8 cellular contexts compared by ENCODE assay signal in the genomic region with DNA sequence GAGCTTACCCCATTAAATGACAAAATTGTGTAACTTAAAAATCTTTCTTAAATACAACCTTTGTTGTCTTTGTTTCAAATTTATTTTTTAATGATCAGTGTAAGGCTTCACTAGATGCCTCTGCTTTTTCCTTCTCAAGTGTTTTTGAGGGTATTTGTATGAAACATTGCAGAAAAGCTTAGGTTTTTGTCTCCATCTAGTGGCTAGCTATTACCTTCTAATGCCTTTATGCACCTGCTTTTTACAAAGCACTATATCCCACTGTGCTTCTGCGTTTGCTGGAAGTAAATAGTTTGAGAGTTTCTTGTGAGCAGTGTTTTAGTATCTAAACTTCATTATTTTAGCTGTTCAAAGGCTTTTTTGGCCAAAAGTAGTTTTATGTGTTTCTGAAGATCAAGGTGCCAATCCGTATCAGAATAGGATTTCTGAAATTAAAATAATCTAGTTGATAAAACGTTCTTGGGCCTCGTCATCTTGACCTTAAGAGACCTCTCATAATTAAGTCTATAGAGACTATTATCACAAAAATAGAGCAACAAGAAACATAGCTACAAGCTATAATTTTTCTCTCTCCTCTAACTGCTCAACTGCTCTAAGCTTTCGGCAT. TPM values are rescaled to one million over a fixed set of nuclear protein-coding genes. Genes with fewer than 3 reads are reported as not detected.
DNase-seq lines count a peak whose midpoint lies in the region; ATAC-seq and TF ChIP-seq lines count a peak whose summit lies in the region.

No MANE protein-coding gene starts in this region.

- intact Hi-C loops in heart left ventricle (cut with DNase I) (loop anchor here in 8 of 10 donors (2.0 to 10.0 kb wide), 5 partner anchors 65 to 407 kb away; partner anchors contain the start of gene PROC (in 1 of the 8)), sigmoid colon (cut with DNase I) (no loop called here)

- H3K4me1 ChIP-seq in heart left ventricle (no peaks in the 10 kb centered on the region), sigmoid colon (no peaks in the 10 kb centered on the region)

- POLR2A ChIA-PET in WTC11 (lab: Charles Lee), result no interaction called here

- H3K9me3 ChIP-seq in heart left ventricle (peaks cover 0 to 8% (median 0%) of the 10 kb centered on the region in 12 donors), sigmoid colon (no peaks in the 10 kb centered on the region)

- H3K27me3 Mint-ChIP-seq in WTC11 (ENCODE audit: low read depth), result no peaks in the 10 kb centered on the region

- peak; percentile 39; the same call in 1 of the 2 replicates for TF ChIP-seq CTCF in WTC11 (IDR thresholded peaks at IDR 0.05)
- peak; percentile 35 to 73 (median 62) for TF ChIP-seq CTCF in heart left ventricle (IDR thresholded peaks at IDR 0.05)
- TF ChIP-seq CTCF in sigmoid colon (IDR thresholded peaks at IDR 0.05), result peak; percentile 33 to 66 (median 58)

- peaks cover 34% of the 10 kb centered on the region for H3K4me1 Mint-ChIP-seq in WTC11

- H3K27ac Mint-ChIP-seq in WTC11, result no peak overlapping the region

- H3K9me3 Mint-ChIP-seq in WTC11, result peaks cover 15% of the 10 kb centered on the region

- no peak overlapping the region for H3K4me3 ChIP-seq in heart left ventricle
- no peak overlapping the region for H3K4me3 ChIP-seq in sigmoid colon

- TF ChIP-seq EP300 in sigmoid colon (IDR thresholded peaks at IDR 0.05), result no peak

- H3K36me3 Mint-ChIP-seq in WTC11, result peaks cover 27% of the 10 kb centered on the region

- 54 to 65% (median 57%) methylated on average over 5 of the region's 5 CpGs for WGBS in heart left ventricle, 4 donors
- 67 to 72% methylated on average over 5 of the region's 5 CpGs for WGBS in sigmoid colon, 2 donors

- DNase-seq in AML-193 (lab: John Stamatoyannopoulos, UW) (peak; percentile 40 to 42), NCI-H2029 (lab: John Stamatoyannopoulos, UW) (peak; percentile 34), WTC11 (ENCODE audit: low spot score) (no peak), heart left ventricle (no peak), sigmoid colon (no peak), activated T-cell treated with anti-CD3 and anti-CD28 coated beads for 4 hours (no peak), NCI-H187 treated with DMSO at 0.1 percent for 48 hours (lab: John Stamatoyannopoulos, UW) (no peak)

- H3K36me3 ChIP-seq in heart left ventricle (peaks cover 0 to 46% (median 41%) of the 10 kb centered on the region in 9 donors), sigmoid colon (peaks cover 0 to 43% (median 23%) of the 10 kb centered on the region in 4 donors)

- peak; percentile 54 for ATAC-seq in GM18868 (IDR thresholded peaks at IDR 0.05; ENCODE audit: unreplicated experiment)
- peak; percentile 56 for ATAC-seq in WTC11
- ATAC-seq in heart left ventricle, result peak in 3 of 4 donors; percentile 34 to 74 (median 55)

- H3K27ac ChIP-seq in heart left ventricle (no peak overlapping the region), sigmoid colon (no peak overlapping the region)

- no peak for TF ChIP-seq POLR2A in heart left ventricle (IDR thresholded peaks at IDR 0.05)
- TF ChIP-seq POLR2A in sigmoid colon (IDR thresholded peaks at IDR 0.05), result no peak

- CTCF ChIA-PET in WTC11 (lab: Charles Lee), result interaction anchor here (0.6 to 2.9 kb wide), 25 partner anchors 13 to 282 kb away, joined by 3 to 21 read pairs (median 4); partner anchors contain the start of genes ERCC3 and IWS1

- H3K27me3 ChIP-seq in heart left ventricle (no peaks in the 10 kb centered on the region), sigmoid colon (no peaks in the 10 kb centered on the region)

- H3K4me3 Mint-ChIP-seq in WTC11, result no peak overlapping the region

TF ChIP-seq in WTC11, 78 proteins besides CTCF, POLR2A, EP300 and RAD21:
- TF ChIP-seq ZNF671 (CRISPR knock-in tag; IDR thresholded peaks at IDR 0.05) (no peak), TP53 (CRISPR knock-in tag; IDR thresholded peaks at IDR 0.05) (no peak), TCF7 (CRISPR knock-in tag; IDR thresholded peaks at IDR 0.05; ENCODE audit: low read depth) (no peak), USF2 (CRISPR knock-in tag; IDR thresholded peaks at IDR 0.05) (no peak), SOX15 (CRISPR knock-in tag; IDR thresholded peaks at IDR 0.05) (no peak), IRF2 (CRISPR knock-in tag; IDR thresholded peaks at IDR 0.05; ENCODE audit: borderline replicate concordance, low read depth) (no peak), ETV6 (CRISPR knock-in tag; IDR thresholded peaks at IDR 0.05) (no peak)
- TF ChIP-seq, protein P1, sequence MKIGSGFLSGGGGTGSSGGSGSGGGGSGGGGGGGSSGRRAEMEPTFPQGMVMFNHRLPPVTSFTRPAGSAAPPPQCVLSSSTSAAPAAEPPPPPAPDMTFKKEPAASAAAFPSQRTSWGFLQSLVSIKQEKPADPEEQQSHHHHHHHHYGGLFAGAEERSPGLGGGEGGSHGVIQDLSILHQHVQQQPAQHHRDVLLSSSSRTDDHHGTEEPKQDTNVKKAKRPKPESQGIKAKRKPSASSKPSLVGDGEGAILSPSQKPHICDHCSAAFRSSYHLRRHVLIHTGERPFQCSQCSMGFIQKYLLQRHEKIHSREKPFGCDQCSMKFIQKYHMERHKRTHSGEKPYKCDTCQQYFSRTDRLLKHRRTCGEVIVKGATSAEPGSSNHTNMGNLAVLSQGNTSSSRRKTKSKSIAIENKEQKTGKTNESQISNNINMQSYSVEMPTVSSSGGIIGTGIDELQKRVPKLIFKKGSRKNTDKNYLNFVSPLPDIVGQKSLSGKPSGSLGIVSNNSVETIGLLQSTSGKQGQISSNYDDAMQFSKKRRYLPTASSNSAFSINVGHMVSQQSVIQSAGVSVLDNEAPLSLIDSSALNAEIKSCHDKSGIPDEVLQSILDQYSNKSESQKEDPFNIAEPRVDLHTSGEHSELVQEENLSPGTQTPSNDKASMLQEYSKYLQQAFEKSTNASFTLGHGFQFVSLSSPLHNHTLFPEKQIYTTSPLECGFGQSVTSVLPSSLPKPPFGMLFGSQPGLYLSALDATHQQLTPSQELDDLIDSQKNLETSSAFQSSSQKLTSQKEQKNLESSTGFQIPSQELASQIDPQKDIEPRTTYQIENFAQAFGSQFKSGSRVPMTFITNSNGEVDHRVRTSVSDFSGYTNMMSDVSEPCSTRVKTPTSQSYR (CRISPR knock-in tag; IDR thresholded peaks at IDR 0.05), result no peak
- TF ChIP-seq, protein P2, sequence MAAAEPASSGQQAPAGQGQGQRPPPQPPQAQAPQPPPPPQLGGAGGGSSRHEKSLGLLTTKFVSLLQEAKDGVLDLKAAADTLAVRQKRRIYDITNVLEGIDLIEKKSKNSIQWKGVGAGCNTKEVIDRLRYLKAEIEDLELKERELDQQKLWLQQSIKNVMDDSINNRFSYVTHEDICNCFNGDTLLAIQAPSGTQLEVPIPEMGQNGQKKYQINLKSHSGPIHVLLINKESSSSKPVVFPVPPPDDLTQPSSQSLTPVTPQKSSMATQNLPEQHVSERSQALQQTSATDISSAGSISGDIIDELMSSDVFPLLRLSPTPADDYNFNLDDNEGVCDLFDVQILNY (CRISPR knock-in tag; IDR thresholded peaks at IDR 0.05), result no peak
- TF ChIP-seq, protein P3, sequence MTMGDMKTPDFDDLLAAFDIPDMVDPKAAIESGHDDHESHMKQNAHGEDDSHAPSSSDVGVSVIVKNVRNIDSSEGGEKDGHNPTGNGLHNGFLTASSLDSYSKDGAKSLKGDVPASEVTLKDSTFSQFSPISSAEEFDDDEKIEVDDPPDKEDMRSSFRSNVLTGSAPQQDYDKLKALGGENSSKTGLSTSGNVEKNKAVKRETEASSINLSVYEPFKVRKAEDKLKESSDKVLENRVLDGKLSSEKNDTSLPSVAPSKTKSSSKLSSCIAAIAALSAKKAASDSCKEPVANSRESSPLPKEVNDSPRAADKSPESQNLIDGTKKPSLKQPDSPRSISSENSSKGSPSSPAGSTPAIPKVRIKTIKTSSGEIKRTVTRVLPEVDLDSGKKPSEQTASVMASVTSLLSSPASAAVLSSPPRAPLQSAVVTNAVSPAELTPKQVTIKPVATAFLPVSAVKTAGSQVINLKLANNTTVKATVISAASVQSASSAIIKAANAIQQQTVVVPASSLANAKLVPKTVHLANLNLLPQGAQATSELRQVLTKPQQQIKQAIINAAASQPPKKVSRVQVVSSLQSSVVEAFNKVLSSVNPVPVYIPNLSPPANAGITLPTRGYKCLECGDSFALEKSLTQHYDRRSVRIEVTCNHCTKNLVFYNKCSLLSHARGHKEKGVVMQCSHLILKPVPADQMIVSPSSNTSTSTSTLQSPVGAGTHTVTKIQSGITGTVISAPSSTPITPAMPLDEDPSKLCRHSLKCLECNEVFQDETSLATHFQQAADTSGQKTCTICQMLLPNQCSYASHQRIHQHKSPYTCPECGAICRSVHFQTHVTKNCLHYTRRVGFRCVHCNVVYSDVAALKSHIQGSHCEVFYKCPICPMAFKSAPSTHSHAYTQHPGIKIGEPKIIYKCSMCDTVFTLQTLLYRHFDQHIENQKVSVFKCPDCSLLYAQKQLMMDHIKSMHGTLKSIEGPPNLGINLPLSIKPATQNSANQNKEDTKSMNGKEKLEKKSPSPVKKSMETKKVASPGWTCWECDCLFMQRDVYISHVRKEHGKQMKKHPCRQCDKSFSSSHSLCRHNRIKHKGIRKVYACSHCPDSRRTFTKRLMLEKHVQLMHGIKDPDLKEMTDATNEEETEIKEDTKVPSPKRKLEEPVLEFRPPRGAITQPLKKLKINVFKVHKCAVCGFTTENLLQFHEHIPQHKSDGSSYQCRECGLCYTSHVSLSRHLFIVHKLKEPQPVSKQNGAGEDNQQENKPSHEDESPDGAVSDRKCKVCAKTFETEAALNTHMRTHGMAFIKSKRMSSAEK (CRISPR knock-in tag; IDR thresholded peaks at IDR 0.05; ENCODE audit: borderline replicate concordance), result no peak

RNA-seq across cellular contexts. Expression of gene IWS1, which starts 47.0 kb away (rescaled TPM):
- total RNA-seq in WTC11 (2021), result 69.2 to 70.5 TPM (median 69.3 TPM) in 3 replicates
- total RNA-seq in heart left ventricle, result 10 to 100 TPM; 37.6 to 62.2 (median 45.8) TPM
- 10 to 100 TPM; 46.5 to 57.5 TPM for polyA plus RNA-seq in heart left ventricle
- 10 to 100 TPM; 28.1 to 47.9 (median 30.7) TPM for total RNA-seq in sigmoid colon
- 10 to 100 TPM; 28.8 to 32.6 (median 31.2) TPM for polyA plus RNA-seq in sigmoid colon

RNA-seq across cellular contexts. Expression of gene MYO7B, which starts 56.2 kb away (rescaled TPM):
- total RNA-seq in WTC11 (2021), result 0.02 TPM in 1 of 3 replicates, not detected in the others
- 1 to 10 TPM in 3 of 9 donors, under 1 TPM in 6; 0.20 to 2.1 (median 0.70) TPM for total RNA-seq in heart left ventricle
- polyA plus RNA-seq in heart left ventricle, result 1 to 10 TPM; 1.1 to 1.6 TPM
- 1 to 10 TPM in 2 of 4 donors, under 1 TPM in 1, not detected in 1; 0.54 to 3.0 (median 1.4) TPM for total RNA-seq in sigmoid colon
- 100 to 1,000 TPM in 1 of 3 donors, 10 to 100 TPM in 2; 57.6 to 128 (median 67.9) TPM for polyA plus RNA-seq in sigmoid colon

Comparison
In these comparisons a context has a peak if more than half of its experiments do, and no peak if none do; other contexts are left out.
1. DNase-seq: peak in AML-193 (2 of 2) and NCI-H2029 (single experiment); none in WTC11 (single experiment), heart left ventricle (0 of 5), sigmoid colon (single experiment), activated T-cell treated with anti-CD3 and anti-CD28 coated beads for 4 hours (single experiment) and NCI-H187 treated with DMSO at 0.1 percent for 48 hours (single experiment).
2. Peak in every context shown above with its lines, with median percentiles within 50 percentile points of each other: ATAC-seq and CTCF ChIP-seq.